8 cellular contexts compared by ENCODE assay signal in genomic region chr20:62740286-62741141, GRCh38. TPM values are rescaled to one million over a fixed set of nuclear protein-coding genes. Genes with fewer than 3 reads are reported as not detected.
DNase-seq lines count a peak whose midpoint lies in the region; ATAC-seq and TF ChIP-seq lines count a peak whose summit lies in the region.

No MANE protein-coding gene starts in this region.

- H3F3A ChIP-seq in PC-9 (ENCODE audit: insufficient read depth, low read depth), result peaks cover 26% of the 10 kb centered on the region

- H3K27me3 ChIP-seq in PC-9 (ENCODE audit: insufficient read depth, low read depth), result no peaks in the 10 kb centered on the region

- no peaks in the 10 kb centered on the region for H3K79me2 ChIP-seq in PC-9 (ENCODE audit: low read depth)

- peak overlapping the region; percentile 86 for H3K27ac ChIP-seq in PC-9

- peaks cover 36% of the 10 kb centered on the region for H3K4me1 ChIP-seq in PC-9 (replicated peaks; ENCODE audit: insufficient read depth)

- H4K20me1 ChIP-seq in PC-9 (ENCODE audit: insufficient read depth), result no peaks in the 10 kb centered on the region

- in situ Hi-C loops in GM13977 (cut with MboI; ENCODE audit: low pct_unique_long_range_greater_than_20kb, low sequenced_read_pairs, unreplicated experiment), result no loop called here

- CTCF ChIA-PET in PC-9 (lab: Charles Lee), result interaction anchor here (0.7 to 1.1 kb wide), 4 partner anchors 11 to 39 kb away, joined by 3 read pairs; no protein-coding TSS in a partner anchor

- TSS peak; percentile 96 for BruUV-seq in PC-9 (replicated peaks; lab: Mats Ljungman, UMichigan)

- 0 out of 2 replicates have a peak overlapping the region, but pooled peaks have one; percentile 53 for H2AFZ ChIP-seq in PC-9

- no peaks in the 10 kb centered on the region for H3K36me3 ChIP-seq in PC-9 (ENCODE audit: low read depth)

- POLR2A ChIA-PET in PC-9 (lab: Charles Lee; ENCODE audit: unreplicated experiment), result interaction anchor here (0.6 kb wide), 2 partner anchors 28 to 112 kb away, joined by 3 read pairs; no protein-coding TSS in a partner anchor

- H3K4me3 ChIP-seq in PC-9, result peak overlapping the region; percentile 46; the same call in 1 of the 2 replicates

- no peaks in the 10 kb centered on the region for H3K9me2 ChIP-seq in PC-9 (ENCODE audit: insufficient read depth)

- DNase-seq in GM13977 (ENCODE audit: low spot score), result peak; percentile 88
- peak; percentile 82 to 96 for DNase-seq in PC-9
- DNase-seq in activated T-cell treated with anti-CD3 and anti-CD28 coated beads, Interleukin-2, amount 50 U/mL, for 48 hours, result peak; percentile 83 to 86
- DNase-seq in glomerular visceral epithelial cell (ENCODE audit: extremely low spot score), result peak; percentile 77
- DNase-seq in stimulated activated CD4-positive, alpha-beta T cell treated with anti-CD3 and anti-CD28 coated beads, Interleukin-15, amount 100 ng/mL, for 48 hours (ENCODE audit: low read depth in 2 of 2), result peak; percentile 75 to 79
- DNase-seq in kidney glomerular epithelial cell (lab: John Stamatoyannopoulos, UW), result no peak
- no peak for DNase-seq in NCI-H2107 treated with DMSO at 0.1 percent for 48 hours (lab: John Stamatoyannopoulos, UW; ENCODE audit: unreplicated experiment)

- TF ChIP-seq CTCF in GM13977 (IDR thresholded peaks at IDR 0.05; ENCODE audit: extremely low read depth, insufficient read depth, missing control alignments), result peak; percentile 4
- no peak; the same call in 1 of the 2 replicates for TF ChIP-seq CTCF in PC-9 (conservative IDR thresholded peaks at IDR 0.05)

- H3K9me3 ChIP-seq in PC-9 (ENCODE audit: insufficient read depth, low read depth), result no peaks in the 10 kb centered on the region

- intact Hi-C loops in PC-9 (cut with micrococcal nuclease; ENCODE audit: unreplicated experiment), result loop anchor here (2.0 to 5.0 kb wide), 2 partner anchors 26 to 38 kb away; no protein-coding TSS in a partner anchor

- H3K4me2 ChIP-seq in PC-9, result peak overlapping the region; percentile 80

- peak; percentile 72 for ATAC-seq in HG02885 (IDR thresholded peaks at IDR 0.05; ENCODE audit: poor library complexity, unreplicated experiment)

RNA-seq across cellular contexts. Expression of gene NTSR1, which starts 31.9 kb away (rescaled TPM):
- total RNA-seq in PC-9 (2021), result 0.98 and 1.3 TPM in 2 replicates

RNA-seq across cellular contexts. Expression of gene MRGBP, which starts 55.8 kb away (rescaled TPM):
- total RNA-seq in PC-9 (2021), result 27.8 and 30.2 TPM in 2 replicates

Comparison
In these comparisons a context has a peak if more than half of its experiments do, and no peak if none do; other contexts are left out.
1. DNase-seq: peak in GM13977 (single experiment), PC-9 (2 of 2), activated T-cell treated with anti-CD3 and anti-CD28 coated beads, Interleukin-2, amount 50 U/mL, for 48 hours (2 of 2), glomerular visceral epithelial cell (single experiment) and stimulated activated CD4-positive, alpha-beta T cell treated with anti-CD3 and anti-CD28 coated beads, Interleukin-15, amount 100 ng/mL, for 48 hours (2 of 2); none in kidney glomerular epithelial cell (single experiment) and NCI-H2107 treated with DMSO at 0.1 percent for 48 hours (single experiment).